ENCODE assay signal across 13 cellular contexts in genomic region chr9:115262952-115263351, GRCh38.
A peak's percentile ranks its signal among the peaks of the same experiment; 100 is the strongest.
DNase-seq lines count a peak whose midpoint lies in the region; ATAC-seq and TF ChIP-seq lines count a peak whose summit lies in the region.
"Had no signal": no experiment of that assay in that cellular context is flagged by ENCODE, and none has a peak within 500 bp of the region (broad histone marks: within the 10 kb centered on the region; RNA-seq: fewer than 3 reads in every experiment).

No MANE protein-coding gene starts in this region.

- no peak overlapping the region for H3K4me3 Mint-ChIP-seq in chondrocyte (ENCODE audit: unreplicated experiment)

- H3K27ac ChIP-seq in stomach smooth muscle (ENCODE audit: low read length) (peak overlapping the region; percentile 53), Karpas-422 (ENCODE audit: low read length) (no peak overlapping the region)
- H3K27ac ChIP-seq: coronary artery had no signal

- H3K36me3 Mint-ChIP-seq in chondrocyte (ENCODE audit: low read depth) = no peaks in the 10 kb centered on the region

- no peak for TF ChIP-seq CTCF in chondrocyte (IDR thresholded peaks at IDR 0.05)

- H3K4me1 ChIP-seq in stomach smooth muscle (ENCODE audit: control insufficient read depth, insufficient read depth, low read length) (peaks cover 10% of the 10 kb centered on the region), Karpas-422 (ENCODE audit: low read length) (no peaks in the 10 kb centered on the region)

- no peaks in the 10 kb centered on the region for H3K27me3 Mint-ChIP-seq in chondrocyte (ENCODE audit: low read depth)

- H3K9me3 ChIP-seq in stomach smooth muscle (ENCODE audit: control insufficient read depth in 2 of 2, low read length in 2 of 2) (no peaks in the 10 kb centered on the region), Karpas-422 (ENCODE audit: low read length) (no peaks in the 10 kb centered on the region)
- H3K9me3 ChIP-seq: upper lobe of left lung had no signal

- H3K27ac Mint-ChIP-seq in chondrocyte (ENCODE audit: unreplicated experiment) = peak overlapping the region; percentile 18

- H4K20me1 ChIP-seq in Karpas-422 (ENCODE audit: insufficient read depth, low read depth, low read length) = no peaks in the 10 kb centered on the region

- H3K4me1 Mint-ChIP-seq in chondrocyte (ENCODE audit: low read depth) = peaks cover 47% of the 10 kb centered on the region

- H3K27me3 ChIP-seq in stomach smooth muscle (ENCODE audit: control insufficient read depth in 1 of 2, insufficient read depth in 2 of 2, low read length in 2 of 2) = no peaks in the 10 kb centered on the region
- no peaks in the 10 kb centered on the region for H3K27me3 ChIP-seq in Karpas-422 (ENCODE audit: low read length)
- H3K27me3 ChIP-seq: upper lobe of left lung had no signal

- no peaks in the 10 kb centered on the region for H3K9me3 Mint-ChIP-seq in chondrocyte (ENCODE audit: low read depth)

- H3K9ac ChIP-seq in stomach smooth muscle (ENCODE audit: low read length in 2 of 2) = no peak overlapping the region
- no peak overlapping the region for H3K9ac ChIP-seq in Karpas-422 (ENCODE audit: low read length)

- no peaks in the 10 kb centered on the region for H3K79me2 ChIP-seq in Karpas-422 (ENCODE audit: low read length)

- H2AFZ ChIP-seq in Karpas-422 (ENCODE audit: low read length) = no peak overlapping the region

- H3K9me2 ChIP-seq in Karpas-422 (replicated peaks; ENCODE audit: insufficient read depth, low read length) = no peaks in the 10 kb centered on the region

- DNase-seq in NCI-H2029 treated with DMSO at 0.1 percent for 48 hours (lab: John Stamatoyannopoulos, UW) (peak; percentile 32), NCI-H2029 (lab: John Stamatoyannopoulos, UW) (no peak), NCI-H748 (lab: John Stamatoyannopoulos, UW; ENCODE audit: unreplicated experiment) (peak; percentile 89), chondrocyte (ENCODE audit: low spot score) (no peak), Karpas-422 (no peak), DMS 273 treated with DMSO at 0.1 percent for 48 hours (lab: John Stamatoyannopoulos, UW) (no peak)
- DNase-seq: activated CD4-positive, CD25-positive, alpha-beta regulatory T cell; activated CD8-positive, alpha-beta memory T cell treated with anti-CD3 and anti-CD28 coated beads, Interleukin-2, amount 50 U/mL, for 48 hours; stimulated activated CD4-positive, alpha-beta T cell treated with anti-CD3 and anti-CD28 coated beads, Interleukin-2, amount 100 ng/mL, for 24 hours had no signal

- H3K4me3 ChIP-seq in stomach smooth muscle (ENCODE audit: low read length in 2 of 2) (no peak overlapping the region), Karpas-422 (ENCODE audit: low read length) (no peak overlapping the region)
- H3K4me3 ChIP-seq: coronary artery, upper lobe of left lung had no signal

- no peak overlapping the region for H3K4me2 ChIP-seq in Karpas-422 (ENCODE audit: low read depth, low read length, poor library complexity, severe bottlenecking)

- H3K36me3 ChIP-seq in stomach smooth muscle (ENCODE audit: control insufficient read depth in 2 of 2, insufficient read depth in 2 of 2, low read length in 2 of 2) (no peaks in the 10 kb centered on the region), Karpas-422 (ENCODE audit: insufficient read depth, low read length) (no peaks in the 10 kb centered on the region)
- H3K36me3 ChIP-seq: upper lobe of left lung had no signal

- no peak for ATAC-seq in GM19324 (IDR thresholded peaks at IDR 0.05; ENCODE audit: low FRiP score, unreplicated experiment)

Comparison
In these comparisons a context has a peak if more than half of its experiments do, and no peak if none do; other contexts are left out.
1. DNase-seq: peak in NCI-H2029 treated with DMSO at 0.1 percent for 48 hours (single experiment) and NCI-H748 (single experiment); none in NCI-H2029 (single experiment), chondrocyte (single experiment), Karpas-422 (single experiment) and DMS 273 treated with DMSO at 0.1 percent for 48 hours (single experiment).